ENCODE assay signal across 8 cellular contexts in the genomic region with DNA sequence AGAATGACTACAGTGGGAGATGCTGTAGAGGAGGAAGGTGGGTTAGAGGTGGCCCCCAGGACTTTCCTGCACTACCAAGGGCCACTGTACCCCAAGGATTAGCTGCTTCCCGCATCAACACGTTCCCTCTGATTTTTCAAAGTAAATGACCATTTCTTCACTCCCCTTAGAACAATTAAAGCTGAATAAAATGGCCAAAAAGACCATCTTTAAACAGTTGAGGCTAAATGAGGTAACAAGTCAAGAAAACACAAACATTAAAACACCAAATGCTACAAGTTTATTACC. TPM values are rescaled to one million over a fixed set of nuclear protein-coding genes. Genes with fewer than 3 reads are reported as not detected.
DNase-seq lines count a peak whose midpoint lies in the region.

No MANE protein-coding gene starts in this region.

- H3K27me3 ChIP-seq in ACC112 (ENCODE audit: insufficient read depth, low read length) (no peaks in the 10 kb centered on the region), muscle layer of duodenum (ENCODE audit: low read depth, low read length) (no peaks in the 10 kb centered on the region)

- peak overlapping the region; percentile 31; the same call in 1 of the 2 replicates for H3K27ac ChIP-seq in ACC112 (ENCODE audit: low read depth, low read length)
- peak overlapping the region; percentile 98 for H3K27ac ChIP-seq in caudate nucleus (ENCODE audit: low read depth, low read length)
- H3K27ac ChIP-seq in muscle layer of duodenum (ENCODE audit: low read length), result peak overlapping the region; percentile 90

- peak overlapping the region; percentile 86 for H2AFZ ChIP-seq in ACC112 (ENCODE audit: low read length, unreplicated experiment)

- H3K36me3 Mint-ChIP-seq in IgD-negative memory B cell, result peaks cover 2% of the 10 kb centered on the region

- DNase-seq in caudate nucleus (lab: John Stamatoyannopoulos, UW) (no peak), NCI-H146 treated with DMSO at 0.1 percent for 48 hours (lab: John Stamatoyannopoulos, UW; ENCODE audit: unreplicated experiment) (no peak), NCI-H1694 treated with DMSO at 0.1 percent for 48 hours (lab: John Stamatoyannopoulos, UW) (no peak), DMS79 (lab: John Stamatoyannopoulos, UW) (no peak)
- DNase-seq in stimulated activated CD4-positive, alpha-beta T cell treated with anti-CD3 and anti-CD28 coated beads, Interleukin-1b, Interleukin-23, amount 100 ng/mL, for 48 hours, result no peak

- no peaks in the 10 kb centered on the region for H3K9me3 Mint-ChIP-seq in IgD-negative memory B cell

- H3K27ac Mint-ChIP-seq in IgD-negative memory B cell, result peak overlapping the region; percentile 95 to 100 (median 99)

- no peaks in the 10 kb centered on the region for H3K9me3 ChIP-seq in muscle layer of duodenum (ENCODE audit: control insufficient read depth in 1 of 2, low read length in 2 of 2)

- H3K27me3 Mint-ChIP-seq in IgD-negative memory B cell, result no peaks in the 10 kb centered on the region

- H3K4me3 ChIP-seq in ACC112 (ENCODE audit: low read depth, low read length) (peak overlapping the region; percentile 84), muscle layer of duodenum (ENCODE audit: low read depth in 1 of 2, low read length in 2 of 2) (peak overlapping the region; percentile 75 to 79)

- peaks cover 6% of the 10 kb centered on the region for H3K4me1 ChIP-seq in ACC112 (ENCODE audit: control insufficient read depth, insufficient read depth, low read length, unreplicated experiment)
- peaks cover 9 to 10% of the 10 kb centered on the region in 2 donors for H3K4me1 ChIP-seq in muscle layer of duodenum (ENCODE audit: control insufficient read depth in 1 of 2, insufficient read depth in 2 of 2, low read length in 2 of 2)

- H3K36me3 ChIP-seq in ACC112 (ENCODE audit: insufficient read depth, low read length) (no peaks in the 10 kb centered on the region), muscle layer of duodenum (ENCODE audit: control insufficient read depth in 1 of 2, insufficient read depth in 2 of 2, low read length in 2 of 2) (peaks cover 0 to 5% of the 10 kb centered on the region in 2 donors)

- H3K4me3 Mint-ChIP-seq in IgD-negative memory B cell, result peak overlapping the region; percentile 88 to 99 (median 96)

- peaks cover 29 to 36% (median 32%) of the 10 kb centered on the region in 3 donors for H3K4me1 Mint-ChIP-seq in IgD-negative memory B cell

- H3K79me2 ChIP-seq in ACC112 (ENCODE audit: control insufficient read depth, insufficient read depth, low read length, unreplicated experiment), result peaks cover 20% of the 10 kb centered on the region

RNA-seq across cellular contexts. Expression of gene ERAP1, which starts 0.7 kb away (rescaled TPM):
- polyA plus RNA-seq in IgD-negative memory B cell, result 22.0 TPM

Comparison
In these comparisons a context has a peak if more than half of its experiments do, and no peak if none do; other contexts are left out.
1. H3K27ac ChIP-seq: peak in every context shown above with its lines; median percentile 98 in caudate nucleus; 90 in muscle layer of duodenum; 31 in ACC112.